In genomic region chr21:44938976-44939531, GRCh38 we compare ENCODE assay signal across 8 cellular contexts. TPM values are rescaled to one million over a fixed set of nuclear protein-coding genes. Genes with fewer than 3 reads are reported as not detected.
A peak's percentile ranks its signal among the peaks of the same experiment; 100 is the strongest.
DNase-seq lines count a peak whose midpoint lies in the region; ATAC-seq, FAIRE-seq and TF ChIP-seq lines count a peak whose summit lies in the region.

No MANE protein-coding gene starts in this region.

- ATAC-seq in GM12878 (no peak), lower lobe of right lung (no peak), GM18502 (IDR thresholded peaks at IDR 0.05; ENCODE audit: poor library complexity, unreplicated experiment) (no peak)

- 75% methylated on average over 15 of the region's 15 CpGs for WGBS in GM12878 (ENCODE audit: insufficient coverage, insufficient replicate concordance, low lambda C conversion rate, missing lambda C conversion rate)

- TF ChIP-seq POLR2A in GM12878 (IDR thresholded peaks at IDR 0.05; ENCODE audit: low read depth, low read length): no peak

- RAD21 ChIA-PET in GM12878 (lab: Charles Lee; ENCODE audit: unreplicated experiment): interaction anchor here (1.1 to 3.6 kb wide), 3 partner anchors 8 to 22 kb away, joined by 3 to 14 read pairs (median 5); no protein-coding TSS in a partner anchor

- TF ChIP-seq EP300 in GM12878 (IDR thresholded peaks at IDR 0.05; ENCODE audit: borderline replicate concordance in 1 of 2, control insufficient read depth in 1 of 2, low read depth in 2 of 2, low read length in 2 of 2): no peak

- peaks cover 42% of the 10 kb centered on the region for H3K4me1 Mint-ChIP-seq in activated T-cell treated with anti-CD3 and anti-CD28 coated beads, Interleukin-2, amount 50 U/mL, for 24 hours (ENCODE audit: low read depth)

- H3K27me3 Mint-ChIP-seq in activated T-cell treated with anti-CD3 and anti-CD28 coated beads, Interleukin-2, amount 50 U/mL, for 24 hours: no peaks in the 10 kb centered on the region

- peak overlapping the region; percentile 53 for H3K4me2 ChIP-seq in GM12878 (ENCODE audit: control insufficient read depth, insufficient read depth)

- peaks cover 18% of the 10 kb centered on the region for H3K4me1 ChIP-seq in GM12878 (ENCODE audit: control insufficient read depth, insufficient read depth, low read length)
- H3K4me1 ChIP-seq in lower lobe of right lung: peaks cover 22% of the 10 kb centered on the region
- peaks cover 0 to 32% (median 22%) of the 10 kb centered on the region in 4 donors for H3K4me1 ChIP-seq in tibial artery

- H3K27me3 ChIP-seq in GM12878 (replicated peaks in 1 of 2; ENCODE audit: control insufficient read depth in 2 of 2, insufficient read depth in 2 of 2, low read length in 1 of 2): no peaks in the 10 kb centered on the region
- peaks cover 5% of the 10 kb centered on the region for H3K27me3 ChIP-seq in lower lobe of right lung (ENCODE audit: low read depth)
- peaks cover 0 to 16% of the 10 kb centered on the region in 2 donors for H3K27me3 ChIP-seq in tibial artery

- TF ChIP-seq RAD21 in GM12878 (IDR thresholded peaks at IDR 0.05; ENCODE audit: insufficient read depth, low read depth, low read length): no peak

- FAIRE-seq in GM12878 (lab: Jason Lieb, UNC): no peak

- peak overlapping the region; percentile 73 for H2AFZ ChIP-seq in GM12878 (ENCODE audit: control insufficient read depth, low read depth, low read length)

- TF ChIP-seq CTCF in GM12878 (IDR thresholded peaks at IDR 0.05 in 2 of 3, conservative IDR thresholded peaks at IDR 0.05 in 1 of 3; ENCODE audit: control insufficient read depth in 2 of 3, extremely low read depth in 1 of 3, insufficient read depth in 1 of 3, low read depth in 3 of 3, low read length in 3 of 3): no peak
- no peak for TF ChIP-seq CTCF in lower lobe of right lung (IDR thresholded peaks at IDR 0.05)
- TF ChIP-seq CTCF in tibial artery (IDR thresholded peaks at IDR 0.05): no peak

- SMC1A ChIA-PET in GM12878 (lab: Charles Lee; ENCODE audit: uncharacterized antibody, unreplicated experiment): interaction anchor here (12.3 kb wide), 1 partner anchor 188 kb away, joined by 153 read pairs; no protein-coding TSS in a partner anchor

- intact Hi-C loops in GM12878 (cut with micrococcal nuclease; ENCODE audit: unreplicated experiment): no loop called here
- intact Hi-C loops in lower lobe of right lung (cut with DNase I): no loop called here
- intact Hi-C loops in tibial artery (cut with DNase I; ENCODE audit: low total_unique reads): no loop called here

- H3K9me3 Mint-ChIP-seq in activated T-cell treated with anti-CD3 and anti-CD28 coated beads, Interleukin-2, amount 50 U/mL, for 24 hours: no peaks in the 10 kb centered on the region

- in situ Hi-C loops in GM12878 (cut with MboI): loop anchor here (5.0 to 10.0 kb wide), 2 partner anchors 54 to 142 kb away; no protein-coding TSS in a partner anchor

- peak overlapping the region; percentile 92 for H3K27ac Mint-ChIP-seq in activated T-cell treated with anti-CD3 and anti-CD28 coated beads, Interleukin-2, amount 50 U/mL, for 24 hours

- peaks cover 42% of the 10 kb centered on the region for H3K36me3 Mint-ChIP-seq in activated T-cell treated with anti-CD3 and anti-CD28 coated beads, Interleukin-2, amount 50 U/mL, for 24 hours (ENCODE audit: low read depth)

- H3K9me3 ChIP-seq in GM12878 (replicated peaks; ENCODE audit: control insufficient read depth, insufficient read depth, low read length) (no peaks in the 10 kb centered on the region), lower lobe of right lung (no peaks in the 10 kb centered on the region), tibial artery (no peaks in the 10 kb centered on the region)

- H3K9ac ChIP-seq in GM12878 (ENCODE audit: control insufficient read depth, insufficient read depth, low read length): peak overlapping the region; percentile 65

- peak overlapping the region; percentile 92 for H3K4me3 ChIP-seq in GM12878
- peak overlapping the region; percentile 70 for H3K4me3 ChIP-seq in lower lobe of right lung
- H3K4me3 ChIP-seq in tibial artery: peak overlapping the region; percentile 96 to 97

- H4K20me1 ChIP-seq in GM12878 (ENCODE audit: control insufficient read depth, insufficient read depth): peaks cover 6% of the 10 kb centered on the region; the same call in 1 of the 2 replicates

- no peak for DNase-seq in activated T-cell treated with anti-CD3 and anti-CD28 coated beads, Interleukin-2, amount 50 U/mL, for 24 hours
- no peak for DNase-seq in activated T-cell treated with anti-CD3 and anti-CD28 coated beads, Interleukin-2, amount 50 U/mL, for 48 hours
- DNase-seq in GM12878 (ENCODE audit: low read depth, low spot score) (no peak), lower lobe of right lung (peak; percentile 33), tibial artery (peak in 1 of 2 donors; percentile 64), nucleus accumbens (lab: John Stamatoyannopoulos, UW) (no peak)
- DNase-seq in stimulated activated CD4-positive, alpha-beta T cell treated with anti-CD3 and anti-CD28 coated beads, Interleukin-12 subunit alpha, Interleukin-12 subunit beta, amount 100 ng/mL, for 4 hours: no peak

- CTCF ChIA-PET in GM12878 (lab: Yijun Ruan, JAX): interaction anchor here (1.4 to 11.8 kb wide), 4 partner anchors 11 to 199 kb away, joined by 3 to 219 read pairs (median 9); partner anchors contain the start of gene UBE2G2

- POLR2A ChIA-PET in GM12878 (lab: Charles Lee): interaction anchor here (1.7 kb wide), 1 partner anchor 10 kb away, joined by 7 read pairs; no protein-coding TSS in a partner anchor

- H3K4me3 Mint-ChIP-seq in activated T-cell treated with anti-CD3 and anti-CD28 coated beads, Interleukin-2, amount 50 U/mL, for 24 hours: peak overlapping the region; percentile 91

- no TSS peak for BruUV-seq in GM12878 (replicated peaks; lab: Mats Ljungman, UMichigan)

- peaks cover 5 to 8% of the 10 kb centered on the region in 2 experiments; a peak in 3 of 4 replicates for H3K36me3 ChIP-seq in GM12878 (ENCODE audit: control insufficient read depth in 2 of 2, insufficient read depth in 2 of 2, low read length in 1 of 2)
- H3K36me3 ChIP-seq in lower lobe of right lung: peaks cover 9% of the 10 kb centered on the region
- H3K36me3 ChIP-seq in tibial artery: peaks cover 4 to 14% (median 10%) of the 10 kb centered on the region in 3 donors

- H3K27ac ChIP-seq in GM12878 (ENCODE audit: control insufficient read depth, insufficient read depth) (peak overlapping the region; percentile 47; the same call in 1 of the 2 replicates), lower lobe of right lung (peak overlapping the region; percentile 76), tibial artery (peak overlapping the region; percentile 64 to 66)

- peaks cover 35% of the 10 kb centered on the region for H3K79me2 ChIP-seq in GM12878 (ENCODE audit: control insufficient read depth, insufficient read depth, low read length)

TF ChIP-seq in GM12878, 131 proteins besides CTCF, POLR2A, EP300 and RAD21 (continues in another document):
- TF ChIP-seq, protein P1, sequence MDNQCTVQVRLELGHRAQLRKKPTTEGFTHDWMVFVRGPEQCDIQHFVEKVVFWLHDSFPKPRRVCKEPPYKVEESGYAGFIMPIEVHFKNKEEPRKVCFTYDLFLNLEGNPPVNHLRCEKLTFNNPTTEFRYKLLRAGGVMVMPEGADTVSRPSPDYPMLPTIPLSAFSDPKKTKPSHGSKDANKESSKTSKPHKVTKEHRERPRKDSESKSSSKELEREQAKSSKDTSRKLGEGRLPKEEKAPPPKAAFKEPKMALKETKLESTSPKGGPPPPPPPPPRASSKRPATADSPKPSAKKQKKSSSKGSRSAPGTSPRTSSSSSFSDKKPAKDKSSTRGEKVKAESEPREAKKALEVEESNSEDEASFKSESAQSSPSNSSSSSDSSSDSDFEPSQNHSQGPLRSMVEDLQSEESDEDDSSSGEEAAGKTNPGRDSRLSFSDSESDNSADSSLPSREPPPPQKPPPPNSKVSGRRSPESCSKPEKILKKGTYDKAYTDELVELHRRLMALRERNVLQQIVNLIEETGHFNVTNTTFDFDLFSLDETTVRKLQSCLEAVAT (IDR thresholded peaks at IDR 0.05): peak; percentile 43; the same call in 1 of the 2 replicates

RNA-seq across cellular contexts. Expression of gene SLX9, which starts 0.8 kb away (rescaled TPM):
- total RNA-seq in GM12878 (2013; cell fraction: nucleolus; rRNA removed): 6.2 and 8.6 TPM in 2 replicates
- total RNA-seq in GM12878 (2014; rRNA removed) (39.4 and 40.2 TPM in 2 replicates), GM12878 (2014; rRNA removed; fragmentation: Illumina TruSeq; extraction: Trizol) (17.0 and 18.0 TPM in 2 replicates), GM12878 (2021) (81.3 and 83.2 TPM in 2 replicates), lower lobe of right lung (15.7 TPM)
- 6.3 TPM for polyA plus RNA-seq in GM12878 (2011; ENCODE audit: low read depth)
- polyA plus RNA-seq in GM12878 (2011; rRNA removed) (14.8 and 27.7 TPM in 2 replicates), GM12878 (2014; fragmentation: Illumina TruSeq; extraction: Trizol) (1.7 and 5.9 TPM in 2 replicates), GM12878 (2014; fragmentation: Nextera tagmentation; extraction: Ambion mirVana) (1 to 10 TPM in 1 of 2 experiments, under 1 TPM in 1; 0.69 to 5.5 TPM), GM12878 (2014; rRNA removed) (53.6 and 62.2 TPM in 2 replicates), GM12878 (2016; fragmentation: Nextera tagmentation; extraction: Ambion mirVana) (10 to 100 TPM; 69.2 to 75.5 TPM)
- polyA plus RNA-seq in GM12878 (2011; cell fraction: cytosol; rRNA removed): 32.2 and 59.0 TPM in 2 replicates
- 33.4 and 49.2 TPM in 2 replicates for polyA plus RNA-seq in GM12878 (2011; cell fraction: nucleus; rRNA removed)
- 22.6 and 22.7 TPM in 2 replicates for polyA plus RNA-seq in GM12878 (2012)
- polyA minus RNA-seq in GM12878 (2011; rRNA and poly(A)+ RNA removed): 10.2 and 16.9 TPM in 2 replicates
- 12.4 and 18.7 TPM in 2 replicates for polyA minus RNA-seq in GM12878 (2011; cell fraction: cytosol; rRNA and poly(A)+ RNA removed)
- 2.8 and 6.0 TPM in 2 replicates for polyA minus RNA-seq in GM12878 (2011; cell fraction: nucleus; rRNA and poly(A)+ RNA removed)

RNA-seq across cellular contexts. Expression of gene ITGB2, which starts 18.4 kb away (rescaled TPM):
- total RNA-seq in GM12878 (2013; cell fraction: nucleolus; rRNA removed): 316 and 431 TPM in 2 replicates
- total RNA-seq in GM12878 (2014; rRNA removed) (85.3 and 101 TPM in 2 replicates), GM12878 (2014; rRNA removed; fragmentation: Illumina TruSeq; extraction: Trizol) (25.2 and 31.3 TPM in 2 replicates), GM12878 (2021) (162 and 172 TPM in 2 replicates), lower lobe of right lung (468 TPM)
- polyA plus RNA-seq in GM12878 (2011; ENCODE audit: low read depth): 46.7 TPM
- polyA plus RNA-seq in GM12878 (2011; rRNA removed) (31.3 and 57.2 TPM in 2 replicates), GM12878 (2014; fragmentation: Illumina TruSeq; extraction: Trizol) (17.2 and 38.7 TPM in 2 replicates), GM12878 (2014; fragmentation: Nextera tagmentation; extraction: Ambion mirVana) (10 to 100 TPM in 1 of 2 experiments, 1 to 10 TPM in 1; 8.0 to 19.8 TPM), GM12878 (2014; rRNA removed) (60.6 and 67.5 TPM in 2 replicates), GM12878 (2016; fragmentation: Nextera tagmentation; extraction: Ambion mirVana) (100 to 1,000 TPM; 120 to 128 TPM)
- 131 and 135 TPM in 2 replicates for polyA plus RNA-seq in GM12878 (2011; cell fraction: cytosol; rRNA removed)
- 271 and 308 TPM in 2 replicates for polyA plus RNA-seq in GM12878 (2011; cell fraction: nucleus; rRNA removed)
- 78.4 and 88.1 TPM in 2 replicates for polyA plus RNA-seq in GM12878 (2012)
- polyA minus RNA-seq in GM12878 (2011; rRNA and poly(A)+ RNA removed): 34.5 and 84.6 TPM in 2 replicates
- polyA minus RNA-seq in GM12878 (2011; cell fraction: cytosol; rRNA and poly(A)+ RNA removed): 49.2 and 68.0 TPM in 2 replicates
- polyA minus RNA-seq in GM12878 (2011; cell fraction: nucleus; rRNA and poly(A)+ RNA removed): 58.9 and 82.0 TPM in 2 replicates
